9 cellular contexts compared by ENCODE assay signal in the genomic region with DNA sequence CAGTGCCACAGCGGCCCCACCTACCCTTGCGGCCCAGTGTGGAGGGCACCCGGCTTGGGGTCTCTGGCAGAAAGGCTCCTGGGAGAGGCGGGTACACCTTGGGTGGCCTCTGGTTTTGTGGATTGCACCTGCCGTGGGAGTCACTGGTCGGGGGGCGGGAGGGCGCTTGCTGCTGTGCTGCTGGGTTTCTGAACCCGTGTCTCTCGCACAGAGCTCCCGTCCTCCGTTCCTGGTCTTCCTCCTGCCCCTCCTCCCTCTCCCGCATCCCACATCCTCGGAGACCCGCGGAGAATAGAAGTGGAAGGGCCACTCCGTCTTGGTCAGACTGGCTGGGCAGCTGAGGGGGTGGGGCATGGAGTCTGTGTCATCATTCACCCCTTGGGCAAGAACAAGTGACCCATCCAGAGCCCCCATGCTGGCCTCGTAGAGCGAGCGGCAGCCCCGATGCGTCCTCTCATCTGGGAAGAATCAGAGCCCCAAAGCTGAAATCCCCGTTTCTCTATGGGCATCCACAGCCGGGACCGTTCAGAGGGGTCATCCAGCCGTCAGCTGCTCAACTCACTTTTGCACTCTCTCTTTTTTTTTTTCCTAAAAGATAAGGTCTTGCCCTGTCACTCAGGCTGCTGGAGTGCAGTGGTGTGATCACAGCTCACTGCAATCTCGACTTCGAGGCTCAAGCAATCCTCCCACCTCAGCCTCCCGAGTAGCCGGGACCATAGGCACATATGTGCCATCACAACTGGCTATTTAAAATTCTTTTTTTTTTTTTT. TPM values are rescaled to one million over a fixed set of nuclear protein-coding genes. Genes with fewer than 3 reads are reported as not detected.
DNase-seq lines count a peak whose midpoint lies in the region; ATAC-seq, FAIRE-seq and TF ChIP-seq lines count a peak whose summit lies in the region.
"Had no signal": no experiment of that assay in that cellular context is flagged by ENCODE, and none has a peak within 500 bp of the region (broad histone marks: within the 10 kb centered on the region; RNA-seq: fewer than 3 reads in every experiment).

No MANE protein-coding gene starts in this region.

- no peak overlapping the region for H2AFZ ChIP-seq in keratinocyte (ENCODE audit: control insufficient read depth, low read length)

- H4K20me1 ChIP-seq in keratinocyte (ENCODE audit: control insufficient read depth, extremely low read depth, insufficient read depth, low read length) = peaks cover 18% of the 10 kb centered on the region

- H3K36me3 ChIP-seq in HEK293 (ENCODE audit: control insufficient read depth in 2 of 2, insufficient read depth in 1 of 2, low read length in 2 of 2) (peaks cover 0 to 6% of the 10 kb centered on the region in 2 experiments; a peak in 1 of 3 replicates), keratinocyte (ENCODE audit: control insufficient read depth in 2 of 2, extremely low read depth in 1 of 2, insufficient read depth in 2 of 2, low read length in 2 of 2) (peaks cover 8% of the 10 kb centered on the region in 2 experiments)

- no peak for FAIRE-seq in keratinocyte (lab: Jason Lieb, UNC)

- peaks cover 31% of the 10 kb centered on the region for H3K4me1 ChIP-seq in HEK293 (ENCODE audit: control insufficient read depth, insufficient read depth, low read length)
- H3K4me1 ChIP-seq in keratinocyte (ENCODE audit: control insufficient read depth, extremely low read depth, insufficient read depth, low read length) = peaks cover 47% of the 10 kb centered on the region
- peaks cover 33% of the 10 kb centered on the region for H3K4me1 ChIP-seq in foreskin keratinocyte

- peaks cover 34% of the 10 kb centered on the region for H3K4me1 Mint-ChIP-seq in activated CD8-positive, alpha-beta memory T cell treated with anti-CD3 and anti-CD28 coated beads, Interleukin-2, amount 10 ng/mL, durations not matched to agents 7 days and 5 days
- H3K4me1 Mint-ChIP-seq in stimulated activated effector memory CD8-positive, alpha-beta T cell treated with anti-CD3 and anti-CD28 coated beads, Interleukin-12 subunit alpha, Interleukin-12 subunit beta, amount 100 ng/mL, for 72 hours = peaks cover 32% of the 10 kb centered on the region

- CTCF ChIA-PET in HEK293 (lab: Yijun Ruan, JAX) = interaction anchor here (0.7 to 1.1 kb wide), 3 partner anchors 21 to 34 kb away, joined by 3 to 4 read pairs (median 4); a partner anchor contains a TSS
- CTCF ChIA-PET in activated CD8-positive, alpha-beta memory T cell treated with anti-CD3 and anti-CD28 coated beads, Interleukin-2, amount 10 ng/mL, durations not matched to agents 7 days and 5 days (lab: Charles Lee) = interaction anchor here (0.7 to 1.0 kb wide), 2 partner anchors 22 to 78 kb away, joined by 3 to 4 read pairs; a partner anchor contains a TSS

- H3K36me3 Mint-ChIP-seq in activated CD8-positive, alpha-beta memory T cell treated with anti-CD3 and anti-CD28 coated beads, Interleukin-2, amount 10 ng/mL, durations not matched to agents 7 days and 5 days = peaks cover 2% of the 10 kb centered on the region
- peaks cover 56% of the 10 kb centered on the region for H3K36me3 Mint-ChIP-seq in stimulated activated effector memory CD8-positive, alpha-beta T cell treated with anti-CD3 and anti-CD28 coated beads, Interleukin-12 subunit alpha, Interleukin-12 subunit beta, amount 100 ng/mL, for 72 hours

- H3K27me3 ChIP-seq in keratinocyte (ENCODE audit: control insufficient read depth, extremely low read depth, insufficient read depth, low read length) (no peaks in the 10 kb centered on the region), foreskin keratinocyte (no peaks in the 10 kb centered on the region)

- no peak overlapping the region for H3K4me3 ChIP-seq in HEK293 (ENCODE audit: low read depth, low read length)
- no peak overlapping the region for H3K4me3 ChIP-seq in keratinocyte (ENCODE audit: control insufficient read depth in 2 of 3, extremely low read depth in 1 of 3, insufficient read depth in 2 of 3, low read depth in 1 of 3, low read length in 3 of 3)

- no peaks in the 10 kb centered on the region for H3K27me3 Mint-ChIP-seq in activated CD8-positive, alpha-beta memory T cell treated with anti-CD3 and anti-CD28 coated beads, Interleukin-2, amount 10 ng/mL, durations not matched to agents 7 days and 5 days

- H3K4me3 Mint-ChIP-seq in activated CD8-positive, alpha-beta memory T cell treated with anti-CD3 and anti-CD28 coated beads, Interleukin-2, amount 10 ng/mL, durations not matched to agents 7 days and 5 days = no peak overlapping the region
- peak overlapping the region; percentile 89 for H3K4me3 Mint-ChIP-seq in stimulated activated effector memory CD8-positive, alpha-beta T cell treated with anti-CD3 and anti-CD28 coated beads, Interleukin-12 subunit alpha, Interleukin-12 subunit beta, amount 100 ng/mL, for 72 hours

- TF ChIP-seq CTCF in HEK293 (tag by site-specific recombination; IDR thresholded peaks at IDR 0.05) (no peak), keratinocyte (optimal IDR thresholded peaks at IDR 0.05 in 1 of 3, IDR thresholded peaks at IDR 0.05 in 1 of 3, conservative IDR thresholded peaks at IDR 0.05 in 1 of 3; ENCODE audit: extremely low read depth in 1 of 3, insufficient read depth in 2 of 3, low read length in 3 of 3) (no peak), foreskin keratinocyte (conservative IDR thresholded peaks at IDR 0.05) (no peak)

- H3K9me1 ChIP-seq in keratinocyte (ENCODE audit: control insufficient read depth, extremely low read depth, insufficient read depth, low read length) = peaks cover 3% of the 10 kb centered on the region

- H3K79me2 ChIP-seq in keratinocyte (ENCODE audit: control insufficient read depth, insufficient read depth, low read length) = peaks cover 67% of the 10 kb centered on the region

- no peak for DNase-seq in activated CD8-positive, alpha-beta memory T cell treated with anti-CD3 and anti-CD28 coated beads, Interleukin-2, amount 10 ng/mL, durations not matched to agents 7 days and 5 days
- DNase-seq in keratinocyte (ENCODE audit: low read depth, low spot score) = no peak
- DNase-seq in stimulated activated effector memory CD8-positive, alpha-beta T cell treated with anti-CD3 and anti-CD28 coated beads, Interleukin-12 subunit alpha, Interleukin-12 subunit beta, amount 100 ng/mL, for 72 hours (ENCODE audit: low spot score in 2 of 2) = no peak
- no peak for DNase-seq in NCI-H187 (lab: John Stamatoyannopoulos, UW)
- DNase-seq in foreskin keratinocyte = no peak
- DNase-seq: effector CD4-positive, alpha-beta T cell; stimulated activated CD4-positive, alpha-beta T cell treated with anti-CD3 and anti-CD28 coated beads, Interleukin-4, amount 100 ng/mL, for 1 hour had no signal

- H3K4me2 ChIP-seq in keratinocyte (ENCODE audit: control insufficient read depth, extremely low read depth, insufficient read depth, low read depth, low read length) = peak overlapping the region; percentile 83

- POLR2A ChIA-PET in HEK293 (lab: Yijun Ruan, JAX) = interaction anchor here (1.0 to 6.8 kb wide), 6 partner anchors 14 to 36 kb away, joined by 3 to 40 read pairs (median 8); a partner anchor contains a TSS

- peak overlapping the region; percentile 90 for H3K27ac Mint-ChIP-seq in activated CD8-positive, alpha-beta memory T cell treated with anti-CD3 and anti-CD28 coated beads, Interleukin-2, amount 10 ng/mL, durations not matched to agents 7 days and 5 days
- peak overlapping the region; percentile 91 for H3K27ac Mint-ChIP-seq in stimulated activated effector memory CD8-positive, alpha-beta T cell treated with anti-CD3 and anti-CD28 coated beads, Interleukin-12 subunit alpha, Interleukin-12 subunit beta, amount 100 ng/mL, for 72 hours

- H3K9me3 ChIP-seq in HEK293 (ENCODE audit: control insufficient read depth, insufficient read depth, low read depth, low read length) = no peaks in the 10 kb centered on the region
- no peaks in the 10 kb centered on the region for H3K9me3 ChIP-seq in keratinocyte (ENCODE audit: control insufficient read depth, low read depth, low read length)

- dilution Hi-C loops in keratinocyte (cut with MboI; ENCODE audit: extremely low pct_ligation_motif_present, low sequenced_read_pairs) = no loop called here

- no peak overlapping the region for H3K9ac ChIP-seq in keratinocyte (ENCODE audit: control insufficient read depth, extremely low read depth, insufficient read depth, low read length)

- no peaks in the 10 kb centered on the region for H3K9me3 Mint-ChIP-seq in activated CD8-positive, alpha-beta memory T cell treated with anti-CD3 and anti-CD28 coated beads, Interleukin-2, amount 10 ng/mL, durations not matched to agents 7 days and 5 days (ENCODE audit: low read depth)
- H3K9me3 Mint-ChIP-seq in stimulated activated effector memory CD8-positive, alpha-beta T cell treated with anti-CD3 and anti-CD28 coated beads, Interleukin-12 subunit alpha, Interleukin-12 subunit beta, amount 100 ng/mL, for 72 hours = no peaks in the 10 kb centered on the region

- no peak for ATAC-seq in activated CD8-positive, alpha-beta memory T cell treated with anti-CD3 and anti-CD28 coated beads, Interleukin-2, amount 10 ng/mL, durations not matched to agents 7 days and 5 days
- ATAC-seq in stimulated activated effector memory CD8-positive, alpha-beta T cell treated with anti-CD3 and anti-CD28 coated beads, Interleukin-12 subunit alpha, Interleukin-12 subunit beta, amount 100 ng/mL, for 72 hours = no peak
- ATAC-seq in GM21619 (IDR thresholded peaks at IDR 0.05; ENCODE audit: unreplicated experiment) (no peak), foreskin keratinocyte (no peak)

- H3K27ac ChIP-seq in HEK293 (ENCODE audit: extremely low read depth, low read depth, low read length) (no peak overlapping the region), keratinocyte (ENCODE audit: control insufficient read depth, insufficient read depth, low read length) (peak overlapping the region; percentile 20), foreskin keratinocyte (no peak overlapping the region)

RNA-seq across cellular contexts. Expression of a gene that starts 4.0 kb away (rescaled TPM):
- 10 to 100 TPM; 22.4 to 22.9 TPM for total RNA-seq in activated CD8-positive, alpha-beta memory T cell treated with anti-CD3 and anti-CD28 coated beads, Interleukin-2, amount 10 ng/mL, durations not matched to agents 7 days and 5 days
- 3.8 to 5.9 TPM (median 5.2 TPM) in 3 replicates for polyA plus RNA-seq in keratinocyte
- polyA plus RNA-seq in keratinocyte (2011; ENCODE audit: low read depth) = 16.6 TPM
- polyA plus RNA-seq in keratinocyte (2011; cell fraction: cytosol; rRNA removed) = 1.8 and 7.3 TPM in 2 replicates
- polyA plus RNA-seq in keratinocyte (2011; cell fraction: nucleus; rRNA removed) = 12.9 and 18.7 TPM in 2 replicates
- 9.6 and 17.6 TPM in 2 replicates for polyA plus RNA-seq in keratinocyte (2012; ENCODE audit: low replicate concordance)
- polyA minus RNA-seq in keratinocyte = 2.3 to 2.4 TPM (median 2.3 TPM) in 3 replicates
- polyA minus RNA-seq in keratinocyte (2011; cell fraction: cytosol; rRNA and poly(A)+ RNA removed) = 12.1 TPM
- 5.9 and 8.0 TPM in 2 replicates for polyA minus RNA-seq in keratinocyte (2011; cell fraction: nucleus; rRNA and poly(A)+ RNA removed)
- total RNA-seq in foreskin keratinocyte = 9.5 and 9.6 TPM in 2 replicates
- 7.4 and 7.9 TPM in 2 replicates for polyA plus RNA-seq in foreskin keratinocyte

RNA-seq across cellular contexts. Expression of a gene that starts 21.5 kb away (rescaled TPM):
- total RNA-seq in activated CD8-positive, alpha-beta memory T cell treated with anti-CD3 and anti-CD28 coated beads, Interleukin-2, amount 10 ng/mL, durations not matched to agents 7 days and 5 days = not detected
- 1.6 to 15.6 TPM (median 2.9 TPM) in 3 replicates for polyA plus RNA-seq in keratinocyte
- 6.2 TPM for polyA plus RNA-seq in keratinocyte (2011; ENCODE audit: low read depth)
- polyA plus RNA-seq in keratinocyte (2011; cell fraction: cytosol; rRNA removed) = 2.5 and 3.6 TPM in 2 replicates
- 21.3 and 26.8 TPM in 2 replicates for polyA plus RNA-seq in keratinocyte (2011; cell fraction: nucleus; rRNA removed)
- polyA plus RNA-seq in keratinocyte (2012; ENCODE audit: low replicate concordance) = 2.2 and 17.5 TPM in 2 replicates
- 3.2 to 18.8 TPM (median 8.7 TPM) in 3 replicates for polyA minus RNA-seq in keratinocyte
- polyA minus RNA-seq in keratinocyte (2011; cell fraction: cytosol; rRNA and poly(A)+ RNA removed) = 2.3 TPM
- polyA minus RNA-seq in keratinocyte (2011; cell fraction: nucleus; rRNA and poly(A)+ RNA removed) = 10.5 and 15.3 TPM in 2 replicates
- 1.1 and 1.4 TPM in 2 replicates for total RNA-seq in foreskin keratinocyte
- 1.2 and 1.3 TPM in 2 replicates for polyA plus RNA-seq in foreskin keratinocyte

RNA-seq across cellular contexts. Expression of a gene that starts 30.3 kb away (rescaled TPM):
- 100 to 1,000 TPM in 1 of 2 experiments, 10 to 100 TPM in 1; 97.5 to 102 TPM for total RNA-seq in activated CD8-positive, alpha-beta memory T cell treated with anti-CD3 and anti-CD28 coated beads, Interleukin-2, amount 10 ng/mL, durations not matched to agents 7 days and 5 days
- polyA plus RNA-seq in keratinocyte (10.6 to 18.0 TPM (median 14.3 TPM) in 3 replicates), foreskin keratinocyte (49.1 and 50.1 TPM in 2 replicates)
- 10.9 TPM for polyA plus RNA-seq in keratinocyte (2011; ENCODE audit: low read depth)
- polyA plus RNA-seq in keratinocyte (2011; cell fraction: cytosol; rRNA removed) = 8.1 and 24.4 TPM in 2 replicates
- polyA plus RNA-seq in keratinocyte (2011; cell fraction: nucleus; rRNA removed) = 51.1 and 79.6 TPM in 2 replicates
- polyA plus RNA-seq in keratinocyte (2012; ENCODE audit: low replicate concordance) = 35.3 and 50.3 TPM in 2 replicates
- 23.9 to 68.4 TPM (median 27.1 TPM) in 3 replicates for polyA minus RNA-seq in keratinocyte
- polyA minus RNA-seq in keratinocyte (2011; cell fraction: cytosol; rRNA and poly(A)+ RNA removed) = 87.1 TPM
- 61.0 and 78.5 TPM in 2 replicates for polyA minus RNA-seq in keratinocyte (2011; cell fraction: nucleus; rRNA and poly(A)+ RNA removed)
- 57.2 and 58.9 TPM in 2 replicates for total RNA-seq in foreskin keratinocyte

RNA-seq across cellular contexts. Expression of a gene that starts 35.3 kb away (rescaled TPM):
- 10 to 100 TPM; 37.2 to 37.9 TPM for total RNA-seq in activated CD8-positive, alpha-beta memory T cell treated with anti-CD3 and anti-CD28 coated beads, Interleukin-2, amount 10 ng/mL, durations not matched to agents 7 days and 5 days
- 47.7 to 49.6 TPM (median 48.0 TPM) in 3 replicates for polyA plus RNA-seq in keratinocyte
- 12.6 TPM for polyA plus RNA-seq in keratinocyte (2011; ENCODE audit: low read depth)
- 29.4 and 49.1 TPM in 2 replicates for polyA plus RNA-seq in keratinocyte (2011; cell fraction: cytosol; rRNA removed)
- polyA plus RNA-seq in keratinocyte (2011; cell fraction: nucleus; rRNA removed) = 64.3 and 71.0 TPM in 2 replicates
- 35.3 and 49.4 TPM in 2 replicates for polyA plus RNA-seq in keratinocyte (2012; ENCODE audit: low replicate concordance)
- 11.6 to 20.6 TPM (median 17.0 TPM) in 3 replicates for polyA minus RNA-seq in keratinocyte
- 26.9 TPM for polyA minus RNA-seq in keratinocyte (2011; cell fraction: cytosol; rRNA and poly(A)+ RNA removed)
- polyA minus RNA-seq in keratinocyte (2011; cell fraction: nucleus; rRNA and poly(A)+ RNA removed) = 3.0 and 4.5 TPM in 2 replicates
- total RNA-seq in foreskin keratinocyte = 56.4 and 59.7 TPM in 2 replicates
- polyA plus RNA-seq in foreskin keratinocyte = 82.3 and 92.6 TPM in 2 replicates
